ENCODE assay signal across 10 cellular contexts in the genomic region with DNA sequence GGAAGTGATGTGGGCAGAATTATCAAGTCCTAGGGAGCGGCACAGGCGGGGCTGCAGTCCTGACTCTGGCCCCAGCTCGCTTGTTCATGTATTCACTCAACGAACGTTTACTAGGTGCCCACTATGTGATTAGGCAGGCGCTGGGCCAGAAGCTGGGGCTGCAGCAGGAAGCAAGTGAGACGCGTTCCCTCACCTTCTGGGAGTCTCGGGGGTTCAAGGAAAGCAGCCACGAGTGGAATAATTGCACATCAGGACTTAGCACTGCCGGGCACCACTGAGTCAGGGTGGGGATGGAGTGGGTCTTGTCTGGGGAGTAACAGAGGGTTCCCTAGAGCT. TPM values are rescaled to one million over a fixed set of nuclear protein-coding genes. Genes with fewer than 3 reads are reported as not detected.
DNase-seq lines count a peak whose midpoint lies in the region; ATAC-seq and TF ChIP-seq lines count a peak whose summit lies in the region.
"Had no signal": no experiment of that assay in that cellular context is flagged by ENCODE, and none has a peak within 500 bp of the region (broad histone marks: within the 10 kb centered on the region; RNA-seq: fewer than 3 reads in every experiment).

No MANE protein-coding gene starts in this region.

- no peaks in the 10 kb centered on the region for H3K27me3 ChIP-seq in DND-41 (ENCODE audit: insufficient read depth, low read length, poor library complexity)
- peaks cover 18% of the 10 kb centered on the region for H3K27me3 ChIP-seq in HUES64 (ENCODE audit: insufficient read depth, low read length)
- H3K27me3 ChIP-seq in neutrophil = peaks cover 60% of the 10 kb centered on the region
- H3K27me3 ChIP-seq: pancreas had no signal

- no peak for DNase-seq in DND-41
- DNase-seq in coronary artery (ENCODE audit: low spot score) = no peak
- DNase-seq in H4 (ENCODE audit: low spot score) = no peak

- no peaks in the 10 kb centered on the region for H3K9me3 ChIP-seq in DND-41 (ENCODE audit: insufficient read depth, low read length, severe bottlenecking)
- H3K9me3 ChIP-seq in HUES64 (ENCODE audit: insufficient read depth, low read depth, low read length) = no peaks in the 10 kb centered on the region
- H3K9me3 ChIP-seq in neutrophil = no peaks in the 10 kb centered on the region
- H3K9me3 ChIP-seq: pancreas had no signal

- peak overlapping the region in 1 of 2 experiments; percentile 81; a peak in 2 of 4 replicates for H3K4me3 ChIP-seq in DND-41 (ENCODE audit: low read depth in 1 of 2, low read length in 2 of 2)
- peak overlapping the region; percentile 64 for H3K4me3 ChIP-seq in HUES64 (ENCODE audit: low read length)
- peak overlapping the region; percentile 73 for H3K4me3 ChIP-seq in coronary artery
- H3K4me3 ChIP-seq in neutrophil (ENCODE audit: low read depth in 1 of 2, low read length in 1 of 2) = peak overlapping the region; percentile 20 to 47

- H3K36me3 ChIP-seq in DND-41 (ENCODE audit: insufficient read depth, low read length) (no peaks in the 10 kb centered on the region), HUES64 (ENCODE audit: insufficient read depth, low read length) (no peaks in the 10 kb centered on the region), neutrophil (no peaks in the 10 kb centered on the region)
- H3K36me3 ChIP-seq: pancreas had no signal

- no peaks in the 10 kb centered on the region for H4K20me1 ChIP-seq in DND-41 (ENCODE audit: insufficient read depth, low read length)

- TF ChIP-seq CTCF in DND-41 (IDR thresholded peaks at IDR 0.05; ENCODE audit: borderline replicate concordance, extremely low read depth, low read length, poor library complexity, severe bottlenecking) (no peak), coronary artery (IDR thresholded peaks at IDR 0.05) (no peak), neutrophil (IDR thresholded peaks at IDR 0.05) (no peak)

- H3K4me1 ChIP-seq in DND-41 (ENCODE audit: insufficient read depth, low read length) = peaks cover 28% of the 10 kb centered on the region
- H3K4me1 ChIP-seq in HUES64 (ENCODE audit: insufficient read depth, low read length) = peaks cover 3% of the 10 kb centered on the region; the same call in 1 of the 2 replicates
- peaks cover 13 to 26% of the 10 kb centered on the region in 2 experiments for H3K4me1 ChIP-seq in neutrophil (ENCODE audit: control insufficient read depth in 1 of 2, insufficient read depth in 1 of 2, low read depth in 1 of 2, low read length in 1 of 2)
- H3K4me1 ChIP-seq: pancreas had no signal

- H2AFZ ChIP-seq in DND-41 (ENCODE audit: low read depth, low read length) = peak overlapping the region; percentile 98

- peak overlapping the region; percentile 71; the same call in 1 of the 2 replicates for H3K9ac ChIP-seq in DND-41 (ENCODE audit: low read depth, low read length)
- H3K9ac ChIP-seq in HUES64 (ENCODE audit: low read depth, low read length) = no peak overlapping the region

- H3K27ac ChIP-seq in DND-41 (ENCODE audit: low read length) (no peak overlapping the region; the same call in 1 of the 2 replicates), HUES64 (ENCODE audit: low read depth, low read length) (no peak overlapping the region), coronary artery (no peak overlapping the region), neutrophil (no peak overlapping the region)
- H3K27ac ChIP-seq: pancreas had no signal

- H3K4me2 ChIP-seq in DND-41 (ENCODE audit: insufficient read depth, low read length) = peak overlapping the region; percentile 96

- no peaks in the 10 kb centered on the region for H3K79me2 ChIP-seq in DND-41 (ENCODE audit: insufficient read depth, low read length)

- WGBS in HUES64 = 64% methylated on average over 11 of the region's 11 CpGs

- ATAC-seq in DND-41 (ENCODE audit: insufficient read depth, low read depth) (no peak), esophagus mucosa (no peak), HG03025 (IDR thresholded peaks at IDR 0.05; ENCODE audit: low FRiP score, unreplicated experiment) (no peak), GM21528 (IDR thresholded peaks at IDR 0.05; ENCODE audit: low FRiP score, unreplicated experiment) (no peak)

RNA-seq across cellular contexts. Expression of a gene that starts 2.5 kb away (rescaled TPM):
- polyA plus RNA-seq in HUES64 (2013, experiment 1 of 2) = 4.9 TPM
- polyA plus RNA-seq in HUES64 (2013, experiment 2 of 2) = 5.5 TPM
- total RNA-seq in esophagus mucosa = 4.9 TPM
- 0.43 TPM in 1 of 2 replicates, not detected in the other for total RNA-seq in H4 (2014; rRNA removed; shearing (Covaris generic))

RNA-seq across cellular contexts. Expression of a gene that starts 37.9 kb away (rescaled TPM):
- polyA plus RNA-seq in HUES64 (2013, experiment 1 of 2) = not detected
- not detected for polyA plus RNA-seq in HUES64 (2013, experiment 2 of 2)
- total RNA-seq in esophagus mucosa = 245 TPM
- total RNA-seq in H4 (2014; rRNA removed; shearing (Covaris generic)) = 0.23 TPM in 1 of 2 replicates, not detected in the other
- total RNA-seq: Daoy had no signal

RNA-seq across cellular contexts. Expression of a gene that starts 44.9 kb away (rescaled TPM):
- 57.6 TPM for polyA plus RNA-seq in HUES64 (2013, experiment 1 of 2)
- 48.2 TPM for polyA plus RNA-seq in HUES64 (2013, experiment 2 of 2)
- total RNA-seq in esophagus mucosa = 47.2 TPM
- total RNA-seq in H4 (2014; rRNA removed; shearing (Covaris generic)) = 44.1 and 47.8 TPM in 2 replicates

RNA-seq across cellular contexts. Expression of a gene that starts 58.7 kb away (rescaled TPM):
- 0.45 TPM for polyA plus RNA-seq in HUES64 (2013, experiment 1 of 2)
- 0.19 TPM for polyA plus RNA-seq in HUES64 (2013, experiment 2 of 2)
- 0.76 TPM for total RNA-seq in esophagus mucosa
- total RNA-seq in H4 (2014; rRNA removed; shearing (Covaris generic)) = 0.23 and 0.41 TPM in 2 replicates

Comparison
In these comparisons a context has a peak if more than half of its experiments do, and no peak if none do; other contexts are left out.
1. RNA of a gene that starts 37.9 kb away (total RNA-seq): 245 TPM in esophagus mucosa (single experiment); 0.23 TPM in H4; every median in the first group is over 100 times any median in the second.